In the genomic region with DNA sequence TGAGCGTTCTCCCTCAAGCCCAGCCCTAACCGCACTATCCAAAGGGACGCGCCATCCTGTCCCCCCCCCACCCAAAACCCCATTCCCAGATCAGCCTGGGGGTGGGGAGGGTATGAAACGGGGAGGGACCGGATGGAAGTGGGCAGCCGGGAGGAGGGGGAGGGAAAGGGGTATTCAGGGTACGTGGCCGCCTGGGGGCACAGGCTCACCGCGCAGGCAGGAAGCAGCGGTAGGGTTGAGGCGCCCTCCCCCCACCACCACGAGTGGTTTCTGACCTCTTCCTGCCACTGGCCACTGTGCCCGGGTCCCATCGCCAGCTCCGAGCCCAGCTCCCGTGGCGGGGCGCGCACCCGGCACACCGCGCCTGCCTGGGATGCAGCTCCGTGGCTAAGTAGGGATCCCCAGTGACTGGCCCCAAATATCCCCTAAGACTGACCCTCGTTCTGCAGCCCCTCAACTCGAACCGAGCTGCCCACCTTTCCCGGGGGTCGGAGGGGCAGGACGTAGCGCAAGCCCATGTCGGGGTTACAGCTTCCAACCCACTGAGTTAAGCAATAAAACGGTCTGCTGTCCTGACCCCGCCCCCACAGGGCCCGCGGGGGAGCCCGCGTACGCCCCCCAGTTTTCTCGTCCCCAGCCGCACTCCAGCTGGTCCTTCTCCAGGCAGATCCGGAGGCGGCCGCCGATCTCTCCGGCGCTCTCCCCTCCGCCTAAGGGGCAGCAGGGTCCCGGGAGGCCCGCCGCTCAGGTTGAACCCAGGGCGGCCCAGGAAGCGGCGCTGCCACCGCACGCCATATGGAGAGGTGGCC, we compare ENCODE assay signal across 8 cellular contexts. TPM values are rescaled to one million over a fixed set of nuclear protein-coding genes. Genes with fewer than 3 reads are reported as not detected.
DNase-seq lines count a peak whose midpoint lies in the region; TF ChIP-seq lines count a peak whose summit lies in the region.

No MANE protein-coding gene starts in this region.

- no peak overlapping the region for H3K27ac ChIP-seq in iPS DF 6.9 (ENCODE audit: low read length)

- DNase-seq in Daoy (ENCODE audit: low read depth) (peak; percentile 98), HT1080 (ENCODE audit: low read depth) (peak; percentile 93), SW480 (ENCODE audit: low spot score) (peak; percentile 95), astrocyte of the cerebellum (ENCODE audit: low read depth) (peak; percentile 78), iPS DF 6.9 (ENCODE audit: low read depth, low spot score) (no peak), pons (ENCODE audit: low spot score) (no peak), NCI-H446 treated with DMSO at 0.1 percent for 48 hours (lab: John Stamatoyannopoulos, UW) (no peak)

- H3K4me3 ChIP-seq in astrocyte of the cerebellum (ENCODE audit: low read depth, low read length) (peak overlapping the region; percentile 98), iPS DF 6.9 (ENCODE audit: low read length) (peak overlapping the region; percentile 86), skeletal muscle satellite cell (ENCODE audit: low read length) (peak overlapping the region; percentile 98)

- peak overlapping the region; percentile 83 for H3K4me2 ChIP-seq in skeletal muscle satellite cell (ENCODE audit: low read length)

- H3K9ac ChIP-seq in skeletal muscle satellite cell (ENCODE audit: low read depth, low read length) = peak overlapping the region; percentile 99

- WGBS in iPS DF 6.9 (ENCODE audit: insufficient coverage, insufficient read length) = no CpG with 5 or more reads among the region's 57 CpGs

- H3K4me1 ChIP-seq in iPS DF 6.9 (ENCODE audit: control insufficient read depth, insufficient read depth, low read length) (0 out of 2 replicates have a peak, but pooled peaks cover 1% of the 10 kb centered on the region), skeletal muscle satellite cell (ENCODE audit: control insufficient read depth, insufficient read depth, low read length) (peaks cover 58% of the 10 kb centered on the region)

- H3K36me3 ChIP-seq in iPS DF 6.9 (ENCODE audit: control insufficient read depth, insufficient read depth, low read length) (peaks cover 6% of the 10 kb centered on the region; the same call in 1 of the 2 replicates), skeletal muscle satellite cell (ENCODE audit: insufficient read depth, low read length) (peaks cover 36% of the 10 kb centered on the region)

- in situ Hi-C loops in astrocyte of the cerebellum (cut with HindIII; ENCODE audit: low sequenced_read_pairs) = no loop called here

- no peak for TF ChIP-seq CTCF in astrocyte of the cerebellum (IDR thresholded peaks at IDR 0.05; ENCODE audit: low read depth, low read length, missing control alignments)

- H3K9me3 ChIP-seq in iPS DF 6.9 (ENCODE audit: control insufficient read depth, insufficient read depth, low read length) = no peaks in the 10 kb centered on the region
- no peaks in the 10 kb centered on the region for H3K9me3 ChIP-seq in skeletal muscle satellite cell (replicated peaks; ENCODE audit: low read length)

- H3K27me3 ChIP-seq in iPS DF 6.9 (ENCODE audit: control insufficient read depth, insufficient read depth, low read length) = no peaks in the 10 kb centered on the region
- H3K27me3 ChIP-seq in skeletal muscle satellite cell (ENCODE audit: control insufficient read depth, insufficient read depth, low read length) = no peaks in the 10 kb centered on the region

RNA-seq across cellular contexts. Expression of a gene that starts 1.2 kb away (rescaled TPM):
- 317 and 318 TPM in 2 replicates for total RNA-seq in Daoy (2014; rRNA removed; shearing (Covaris generic))
- total RNA-seq in HT1080 (2014; rRNA removed; shearing (Covaris generic)) = 198 and 266 TPM in 2 replicates
- polyA plus RNA-seq in HT1080 (2015; cell fraction: cytosol; rRNA removed) = 238 and 271 TPM in 2 replicates
- polyA plus RNA-seq in HT1080 (2015; cell fraction: nucleus; rRNA removed) = 680 and 735 TPM in 2 replicates
- 110 and 141 TPM in 2 replicates for total RNA-seq in skeletal muscle satellite cell (2012; rRNA removed)

Comparison
In these comparisons a context has a peak if more than half of its experiments do, and no peak if none do; other contexts are left out.
1. DNase-seq: peak in Daoy (single experiment), HT1080 (single experiment), SW480 (single experiment) and astrocyte of the cerebellum (single experiment); none in iPS DF 6.9 (single experiment), pons (single experiment) and NCI-H446 treated with DMSO at 0.1 percent for 48 hours (single experiment).
2. Peak in every context shown above with its lines, with median percentiles within 50 percentile points of each other: H3K4me3 ChIP-seq.